14 cellular contexts compared by ENCODE assay signal in the genomic region with DNA sequence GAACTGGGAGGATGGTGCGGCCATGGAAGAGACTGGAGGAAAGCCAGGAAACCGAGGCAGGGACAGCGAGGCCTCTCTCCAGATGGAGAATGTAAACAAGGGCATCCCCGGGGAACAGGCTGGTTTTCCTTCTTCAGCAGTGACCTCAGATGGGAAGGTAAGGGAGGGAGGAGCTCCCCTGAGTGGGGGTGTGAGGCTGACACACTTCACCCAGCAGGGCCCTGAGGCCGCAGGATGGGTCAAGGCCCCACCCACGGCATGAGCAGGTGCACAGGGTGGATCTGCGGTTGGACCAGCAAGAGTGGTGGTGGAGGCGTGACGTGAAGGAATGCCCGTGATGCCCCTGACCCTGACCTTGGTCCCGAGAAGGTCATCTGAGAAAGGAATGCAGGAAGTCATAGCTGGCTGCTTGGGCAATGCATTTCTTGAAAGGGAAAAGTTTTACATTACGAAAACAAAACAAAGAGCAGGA. TPM values are rescaled to one million over a fixed set of nuclear protein-coding genes. Genes with fewer than 3 reads are reported as not detected.
DNase-seq lines count a peak whose midpoint lies in the region; ATAC-seq, FAIRE-seq and TF ChIP-seq lines count a peak whose summit lies in the region.
"Had no signal": no experiment of that assay in that cellular context is flagged by ENCODE, and none has a peak within 500 bp of the region (broad histone marks: within the 10 kb centered on the region; RNA-seq: fewer than 3 reads in every experiment).

No MANE protein-coding gene starts in this region.

- H3K36me3 ChIP-seq in brain microvascular endothelial cell (replicated peaks): no peaks in the 10 kb centered on the region
- H3K36me3 ChIP-seq in heart right ventricle: peaks cover 0 to 6% (median 0%) of the 10 kb centered on the region in 9 donors
- H3K36me3 ChIP-seq in trophoblast cell (ENCODE audit: control insufficient read depth in 1 of 2, insufficient read depth in 2 of 2, low read length in 2 of 2): no peaks in the 10 kb centered on the region
- H3K36me3 ChIP-seq in small intestine (ENCODE audit: control insufficient read depth in 2 of 2, insufficient read depth in 2 of 2, low read length in 2 of 2): no peaks in the 10 kb centered on the region

- H2BK120ac ChIP-seq in trophoblast cell (ENCODE audit: insufficient read depth, low read length, poor library complexity): no peak overlapping the region

- H3K27me3 ChIP-seq in brain microvascular endothelial cell (replicated peaks) (no peaks in the 10 kb centered on the region), heart right ventricle (no peaks in the 10 kb centered on the region), trophoblast cell (ENCODE audit: insufficient read depth, low read length) (no peaks in the 10 kb centered on the region), small intestine (ENCODE audit: control insufficient read depth in 2 of 2, insufficient read depth in 2 of 2, low read length in 2 of 2) (no peaks in the 10 kb centered on the region)
- H3K27me3 ChIP-seq: spleen had no signal

- ATAC-seq in heart right ventricle (peak in 7 of 8 donors; percentile 7 to 75 (median 36)), HG03196 (IDR thresholded peaks at IDR 0.05; ENCODE audit: unreplicated experiment) (no peak)

- H4K12ac ChIP-seq in trophoblast cell (ENCODE audit: low read depth, low read length): no peak overlapping the region

- no peak overlapping the region for H3K23ac ChIP-seq in trophoblast cell (ENCODE audit: low read length)

- H3K79me2 ChIP-seq in trophoblast cell (ENCODE audit: control insufficient read depth, insufficient read depth, low read length, poor library complexity): no peaks in the 10 kb centered on the region

- no peak overlapping the region for H4K8ac ChIP-seq in trophoblast cell (ENCODE audit: low read depth, low read length)

- no peak overlapping the region for H2AK5ac ChIP-seq in trophoblast cell (ENCODE audit: low read length)

- intact Hi-C loops in heart right ventricle (cut with DNase I): no loop called here

- peaks cover 0 to 54% (median 17%) of the 10 kb centered on the region in 9 donors for H3K4me1 ChIP-seq in heart right ventricle
- H3K4me1 ChIP-seq in trophoblast cell (ENCODE audit: control insufficient read depth in 1 of 2, insufficient read depth in 2 of 2, low read length in 2 of 2): peaks cover 3 to 4% of the 10 kb centered on the region in 2 experiments
- no peaks in the 10 kb centered on the region for H3K4me1 ChIP-seq in small intestine (ENCODE audit: control insufficient read depth in 2 of 2, insufficient read depth in 1 of 2, low read depth in 1 of 2, low read length in 1 of 2)

- TF ChIP-seq CTCF in brain microvascular endothelial cell (IDR thresholded peaks at IDR 0.05; ENCODE audit: low read depth, low read length, missing control alignments) (no peak), heart right ventricle (IDR thresholded peaks at IDR 0.05) (no peak)

- no peak overlapping the region for H3K9ac ChIP-seq in trophoblast cell (ENCODE audit: low read length)

- H2BK12ac ChIP-seq in trophoblast cell (ENCODE audit: low read length): no peak overlapping the region

- H3K27ac ChIP-seq in brain microvascular endothelial cell: peak overlapping the region; percentile 54
- peak overlapping the region in 8 of 10 donors; percentile 44 to 82 (median 66) for H3K27ac ChIP-seq in heart right ventricle
- no peak overlapping the region for H3K27ac ChIP-seq in trophoblast cell (ENCODE audit: low read depth, low read length)
- peak overlapping the region in 1 of 2 donors; percentile 47 for H3K27ac ChIP-seq in small intestine (ENCODE audit: low read depth in 1 of 2, low read length in 1 of 2)
- H3K27ac ChIP-seq: RWPE1 had no signal

- no peak overlapping the region for H2BK5ac ChIP-seq in trophoblast cell (ENCODE audit: low read depth, low read length, poor library complexity)

- H4K91ac ChIP-seq in trophoblast cell (ENCODE audit: low read depth, low read length): no peak overlapping the region

- H3K4me2 ChIP-seq in trophoblast cell (ENCODE audit: low read length): no peak overlapping the region

- no peak overlapping the region for H3K4ac ChIP-seq in trophoblast cell (ENCODE audit: low read depth, low read length)

- H3K4me3 ChIP-seq in brain microvascular endothelial cell (ENCODE audit: low read depth, low read length) (no peak overlapping the region), heart right ventricle (no peak overlapping the region), trophoblast cell (ENCODE audit: low read depth, low read length) (no peak overlapping the region), small intestine (ENCODE audit: low read depth in 1 of 2, low read length in 2 of 2) (no peak overlapping the region)
- H3K4me3 ChIP-seq: spleen had no signal

- no peak overlapping the region for H3K18ac ChIP-seq in trophoblast cell (ENCODE audit: low read length)

- H3K9me3 ChIP-seq in heart right ventricle (no peaks in the 10 kb centered on the region), trophoblast cell (ENCODE audit: insufficient read depth, low read depth, low read length) (peaks cover 2% of the 10 kb centered on the region), small intestine (ENCODE audit: control insufficient read depth, low read depth) (no peaks in the 10 kb centered on the region)
- H3K9me3 ChIP-seq: spleen had no signal

- no peaks in the 10 kb centered on the region for H3K79me1 ChIP-seq in trophoblast cell (ENCODE audit: low read length)

- DNase-seq in EH (ENCODE audit: low read depth): peak; percentile 36
- DNase-seq in brain microvascular endothelial cell: peak; percentile 27
- peak in 1 of 2 donors; percentile 55 for DNase-seq in heart right ventricle
- DNase-seq in trophoblast cell: peak; percentile 12 to 34
- DNase-seq in activated CD4-positive, alpha-beta T cell treated with anti-CD3 and anti-CD28 coated beads, Interleukin-2, amount 50 U/mL, for 48 hours: no peak
- DNase-seq in activated effector memory CD4-positive, alpha-beta T cell treated with anti-CD3 and anti-CD28 coated beads, Interleukin-2, amount 50 U/mL, for 16 hours: no peak
- DNase-seq in small intestine: no peak
- DNase-seq: ACHN; activated CD4-positive, alpha-beta T cell treated with anti-CD3 and anti-CD28 coated beads for 48 hours; NCI-H1417; NCI-H526 treated with DMSO at 0.1 percent for 48 hours; spleen had no signal

- in situ Hi-C loops in brain microvascular endothelial cell (cut with HindIII; ENCODE audit: low pct_ligation_motif_present, low sequenced_read_pairs): no loop called here

- H3K14ac ChIP-seq in trophoblast cell (ENCODE audit: low read length): no peak overlapping the region

- no peak overlapping the region for H2AFZ ChIP-seq in trophoblast cell (ENCODE audit: insufficient read depth, low read length, poor library complexity)

- 57 to 61% methylated on average over 12 of the region's 12 CpGs for WGBS in heart right ventricle, 2 donors
- WGBS in trophoblast cell (ENCODE audit: extremely low coverage, insufficient coverage, insufficient read length): no CpG with 5 or more reads among the region's 12 CpGs
- WGBS in small intestine, 3 donors: 64 to 75% (median 74%) methylated on average over 12 of the region's 12 CpGs

- no peak for FAIRE-seq in small intestine (lab: Jason Lieb, UNC)

RNA-seq across cellular contexts. Expression of gene ADCY3, which starts 48.1 kb away (rescaled TPM):
- 10 to 100 TPM in 5 of 10 donors, 1 to 10 TPM in 5; 5.3 to 50.8 (median 10.5) TPM for total RNA-seq in heart right ventricle
- polyA plus RNA-seq in heart right ventricle (10 to 100 TPM; 16.4 to 19.5 TPM), small intestine (10 to 100 TPM in 1 of 3 donors, 1 to 10 TPM in 2; 3.6 to 36.3 (median 4.3) TPM)
- 3.9 and 4.6 TPM in 2 replicates for polyA plus RNA-seq in trophoblast cell (2013)

Comparison
In these comparisons a context has a peak if more than half of its experiments do, and no peak if none do; other contexts are left out.
1. DNase-seq: peak in EH (single experiment), brain microvascular endothelial cell (single experiment) and trophoblast cell (2 of 2); none in activated CD4-positive, alpha-beta T cell treated with anti-CD3 and anti-CD28 coated beads, Interleukin-2, amount 50 U/mL, for 48 hours (0 of 2), activated effector memory CD4-positive, alpha-beta T cell treated with anti-CD3 and anti-CD28 coated beads, Interleukin-2, amount 50 U/mL, for 16 hours (single experiment) and small intestine (single experiment).